Comparison of ENCODE assay signal across 8 cellular contexts in genomic region chr22:23786752-23787599, GRCh38. TPM values are rescaled to one million over a fixed set of nuclear protein-coding genes. Genes with fewer than 3 reads are reported as not detected.
DNase-seq lines count a peak whose midpoint lies in the region; ATAC-seq, FAIRE-seq and TF ChIP-seq lines count a peak whose summit lies in the region.

SMARCB1 (plus strand) TSS chr22:23786966; CDS start chr22:23787170, 204 bp downstream.

- intact Hi-C loops in T-helper 2 cell treated with Interferon-gamma antibody and Interleukin-4, amounts not matched to agents 100 ng/mL and 5 ng/mL, for 36 hours (cut with micrococcal nuclease) = loop anchor here (1.0 to 2.0 kb wide), 6 partner anchors 15 to 224 kb away; partner anchors contain the start of genes CABIN1, DERL3, MIF and MMP11
- intact Hi-C loops in right cardiac atrium (cut with DNase I) = no loop called here

- no peaks in the 10 kb centered on the region for H3K27me3 ChIP-seq in right cardiac atrium (ENCODE audit: control insufficient read depth, insufficient read depth)

- peaks cover 4% of the 10 kb centered on the region for H3K4me1 ChIP-seq in right cardiac atrium (ENCODE audit: control insufficient read depth, insufficient read depth, low read length)

- no peaks in the 10 kb centered on the region for H3K9me3 ChIP-seq in right cardiac atrium (ENCODE audit: control insufficient read depth, low read length)

- WGBS in right cardiac atrium = under 1% methylated on average over 97 of the region's 97 CpGs

- TF ChIP-seq CTCF in GM12865 (IDR thresholded peaks at IDR 0.05; ENCODE audit: insufficient read depth, low read depth, low read length, missing control alignments) = no peak

- peak within 1 kb of the TSS; percentile 86 for H3K4me3 ChIP-seq in GM12865 (ENCODE audit: low read depth, low read length)
- peak within 1 kb of the TSS; percentile 86 for H3K4me3 ChIP-seq in right cardiac atrium (ENCODE audit: low read length)

- ATAC-seq in HG02642 (IDR thresholded peaks at IDR 0.05; ENCODE audit: poor library complexity, unreplicated experiment) (peak; percentile 76), right cardiac atrium (peak; percentile 95)

- peak; percentile 95 for FAIRE-seq in urothelium cell line (lab: Jason Lieb, UNC)

- peak within 1 kb of the TSS; percentile 99 for H3K27ac ChIP-seq in angular gyrus (ENCODE audit: low read depth, low read length)
- peak within 1 kb of the TSS; percentile 99 for H3K27ac ChIP-seq in right cardiac atrium (ENCODE audit: low read length)

- peak; percentile 94 for DNase-seq in GM12865 (ENCODE audit: low read depth)
- peak; percentile 86 for DNase-seq in NCI-H1436 (lab: John Stamatoyannopoulos, UW)
- DNase-seq in right cardiac atrium = peak; percentile 93 to 98 (median 97)
- DNase-seq in putamen (ENCODE audit: low spot score) = peak; percentile 85
- peak; percentile 98 for DNase-seq in urothelium cell line (ENCODE audit: low spot score)

RNA-seq across cellular contexts. Expression of gene SMARCB1, which starts in this region (rescaled TPM):
- 82.7 and 89.2 TPM in 2 replicates for total RNA-seq in T-helper 2 cell treated with Interferon-gamma antibody and Interleukin-4, amounts not matched to agents 100 ng/mL and 5 ng/mL, for 36 hours
- total RNA-seq in right cardiac atrium = 10 to 100 TPM; 48.8 to 55.9 (median 49.4) TPM
- 41.1 TPM for polyA plus RNA-seq in right cardiac atrium

Comparison
In these comparisons a context has a peak if more than half of its experiments do, and no peak if none do; other contexts are left out.
1. Peak in every context shown above with its lines: DNase-seq, ATAC-seq, H3K4me3 ChIP-seq and H3K27ac ChIP-seq.